ENCODE assay signal across 8 cellular contexts in the genomic region with DNA sequence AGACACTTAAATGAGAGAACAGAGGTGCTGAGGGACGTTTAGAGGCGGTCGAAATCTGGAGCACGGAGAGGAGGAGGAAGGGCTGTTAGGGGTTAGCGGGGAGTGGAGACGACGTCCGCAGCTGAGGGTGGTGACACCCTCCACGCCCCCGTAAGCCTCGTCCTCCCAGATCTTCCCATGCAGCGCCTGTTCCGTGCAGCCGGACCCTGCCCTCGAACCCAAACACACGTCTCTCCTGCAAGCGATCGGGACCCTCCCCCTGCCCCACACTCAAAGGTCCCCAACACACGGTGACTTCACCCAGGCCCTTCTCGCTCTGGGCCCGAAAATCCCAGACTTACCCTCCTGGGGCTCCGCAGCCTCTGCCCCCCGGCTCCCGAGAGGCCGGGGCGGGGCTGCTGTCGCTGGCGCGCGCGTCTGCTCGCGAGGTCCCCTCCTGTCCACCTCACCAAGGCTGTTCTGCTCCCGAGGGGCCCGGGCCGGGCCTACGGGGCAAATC. TPM values are rescaled to one million over a fixed set of nuclear protein-coding genes. Genes with fewer than 3 reads are reported as not detected.
DNase-seq lines count a peak whose midpoint lies in the region; ATAC-seq lines count a peak whose summit lies in the region.
"Not testable (repeated sequence)": the region's sequence is repeated elsewhere in the genome, so short reads cannot be mapped to it uniquely, and the experiment has no call there.

No MANE protein-coding gene starts in this region.

- not testable (repeated sequence) for H3K27me3 Mint-ChIP-seq in CD4-positive, CD25-positive, alpha-beta regulatory T cell; effector memory CD8-positive, alpha-beta T cell; immature natural killer cell (ENCODE audit: low read depth in 3 of 3); stimulated activated naive CD8-positive, alpha-beta T cell treated with anti-CD3 and anti-CD28 coated beads, Interleukin-15, amount 100 ng/mL, for 72 hours

- peaks cover 16 to 42% (median 19%) of the 10 kb centered on the region in 4 donors for H3K4me1 Mint-ChIP-seq in CD4-positive, CD25-positive, alpha-beta regulatory T cell
- peaks cover 27 to 42% of the 10 kb centered on the region in 2 donors for H3K4me1 Mint-ChIP-seq in effector memory CD8-positive, alpha-beta T cell (ENCODE audit: low read depth in 2 of 2)
- peaks cover 26 to 41% of the 10 kb centered on the region in 2 donors for H3K4me1 Mint-ChIP-seq in immature natural killer cell
- H3K4me1 Mint-ChIP-seq in stimulated activated naive CD8-positive, alpha-beta T cell treated with anti-CD3 and anti-CD28 coated beads, Interleukin-15, amount 100 ng/mL, for 72 hours, result peaks cover 47% of the 10 kb centered on the region

- not testable (repeated sequence) for H3K9me3 Mint-ChIP-seq in CD4-positive, CD25-positive, alpha-beta regulatory T cell; effector memory CD8-positive, alpha-beta T cell; immature natural killer cell; stimulated activated naive CD8-positive, alpha-beta T cell treated with anti-CD3 and anti-CD28 coated beads, Interleukin-15, amount 100 ng/mL, for 72 hours

- H3K27me3 ChIP-seq in CD4-positive, CD25-positive, alpha-beta regulatory T cell (ENCODE audit: control insufficient read depth, insufficient read depth, low read length); SJCRH30; neuron (ENCODE audit: insufficient read depth, low read length): not testable (repeated sequence)

- peak overlapping the region; percentile 94 to 96 (median 95) for H3K27ac Mint-ChIP-seq in CD4-positive, CD25-positive, alpha-beta regulatory T cell
- peak overlapping the region; percentile 94 to 97 for H3K27ac Mint-ChIP-seq in effector memory CD8-positive, alpha-beta T cell
- peak overlapping the region; percentile 72 to 93 (median 89) for H3K27ac Mint-ChIP-seq in immature natural killer cell
- H3K27ac Mint-ChIP-seq in stimulated activated naive CD8-positive, alpha-beta T cell treated with anti-CD3 and anti-CD28 coated beads, Interleukin-15, amount 100 ng/mL, for 72 hours, result peak overlapping the region; percentile 97

- H3K4me3 Mint-ChIP-seq in CD4-positive, CD25-positive, alpha-beta regulatory T cell, result peak overlapping the region; percentile 79 to 92 (median 91)
- H3K4me3 Mint-ChIP-seq in effector memory CD8-positive, alpha-beta T cell, result peak overlapping the region; percentile 92
- H3K4me3 Mint-ChIP-seq in immature natural killer cell, result peak overlapping the region; percentile 83 to 97 (median 93)
- H3K4me3 Mint-ChIP-seq in stimulated activated naive CD8-positive, alpha-beta T cell treated with anti-CD3 and anti-CD28 coated beads, Interleukin-15, amount 100 ng/mL, for 72 hours, result peak overlapping the region; percentile 97

- H3K36me3 ChIP-seq in CD4-positive, CD25-positive, alpha-beta regulatory T cell (ENCODE audit: control insufficient read depth, insufficient read depth, low read length), result peaks cover 24% of the 10 kb centered on the region
- peaks cover 24% of the 10 kb centered on the region for H3K36me3 ChIP-seq in SJCRH30
- peaks cover 27% of the 10 kb centered on the region for H3K36me3 ChIP-seq in neuron (ENCODE audit: insufficient read depth, low read length)

- ATAC-seq in CD4-positive, CD25-positive, alpha-beta regulatory T cell (ENCODE audit: low read depth in 2 of 2); effector memory CD8-positive, alpha-beta T cell (replicated peaks); stimulated activated naive CD8-positive, alpha-beta T cell treated with anti-CD3 and anti-CD28 coated beads, Interleukin-15, amount 100 ng/mL, for 72 hours: not testable (repeated sequence)
- peak; percentile 10 for ATAC-seq in HG02571 (IDR thresholded peaks at IDR 0.05; ENCODE audit: unreplicated experiment)

- H3K4me1 ChIP-seq in CD4-positive, CD25-positive, alpha-beta regulatory T cell (ENCODE audit: control insufficient read depth, insufficient read depth, low read length, poor library complexity, severe bottlenecking), result peaks cover 17% of the 10 kb centered on the region
- peaks cover 15% of the 10 kb centered on the region for H3K4me1 ChIP-seq in SJCRH30
- H3K4me1 ChIP-seq in neuron (ENCODE audit: insufficient read depth, low read length), result not testable (repeated sequence)

- H3K27ac ChIP-seq in CD4-positive, CD25-positive, alpha-beta regulatory T cell (ENCODE audit: insufficient read depth, low read length, poor library complexity, severe bottlenecking), result peak overlapping the region; percentile 71
- peak overlapping the region; percentile 46 for H3K27ac ChIP-seq in SJCRH30

- peak overlapping the region; percentile 49 for H2AFZ ChIP-seq in neuron (ENCODE audit: low read depth, low read length)

- H3K36me3 Mint-ChIP-seq in CD4-positive, CD25-positive, alpha-beta regulatory T cell, result peaks cover 25% of the 10 kb centered on the region
- peaks cover 34% of the 10 kb centered on the region for H3K36me3 Mint-ChIP-seq in effector memory CD8-positive, alpha-beta T cell (ENCODE audit: insufficient read depth)
- peaks cover 7 to 15% (median 10%) of the 10 kb centered on the region in 3 donors for H3K36me3 Mint-ChIP-seq in immature natural killer cell

- DNase-seq in CD4-positive, CD25-positive, alpha-beta regulatory T cell, result peak in 1 of 3 donors; percentile 25
- DNase-seq in SJCRH30 (peak in 1 of 2 experiments; percentile 20), immature natural killer cell (peak in 2 of 3 donors; percentile 5 to 8)
- DNase-seq in activated naive CD4-positive, alpha-beta T cell treated with Interleukin-2 at 50 U/mL for 16 hours, result peak; percentile 10
- peak in 1 of 3 experiments; percentile 10 for DNase-seq in effector memory CD8-positive, alpha-beta T cell
- DNase-seq in stimulated activated naive CD8-positive, alpha-beta T cell treated with anti-CD3 and anti-CD28 coated beads, Interleukin-15, amount 100 ng/mL, for 72 hours, result peak in 1 of 2 donors; percentile 15

- peak overlapping the region; percentile 73 for H3K4me3 ChIP-seq in CD4-positive, CD25-positive, alpha-beta regulatory T cell (ENCODE audit: low read depth, low read length)
- H3K4me3 ChIP-seq in SJCRH30 (peak overlapping the region; percentile 73), neuron (ENCODE audit: low read length) (peak overlapping the region; percentile 96)

- not testable (repeated sequence) for H3K9me3 ChIP-seq in CD4-positive, CD25-positive, alpha-beta regulatory T cell (ENCODE audit: control insufficient read depth in 2 of 2, low read length in 2 of 2); SJCRH30 (replicated peaks); neuron (ENCODE audit: low read length)

RNA-seq across cellular contexts. Expression of a gene that starts 35.2 kb away (rescaled TPM):
- not detected for total RNA-seq in CD4-positive, CD25-positive, alpha-beta regulatory T cell
- under 1 TPM in 1 of 4 donors, not detected in 3; 0.15 TPM for polyA plus RNA-seq in CD4-positive, CD25-positive, alpha-beta regulatory T cell
- not detected in 2 replicates for total RNA-seq in SJCRH30 (2014; rRNA removed; shearing (Covaris generic))
- not detected for polyA plus RNA-seq in immature natural killer cell

RNA-seq across cellular contexts. Expression of a gene that starts 41.2 kb away (rescaled TPM):
- 91.3 TPM for total RNA-seq in CD4-positive, CD25-positive, alpha-beta regulatory T cell
- polyA plus RNA-seq in CD4-positive, CD25-positive, alpha-beta regulatory T cell, result 10 to 100 TPM in 3 of 4 donors, 1 to 10 TPM in 1; 7.0 to 12.7 (median 10.2) TPM
- total RNA-seq in SJCRH30 (2014; rRNA removed; shearing (Covaris generic)), result 15.4 and 18.5 TPM in 2 replicates
- polyA plus RNA-seq in immature natural killer cell, result 10 to 100 TPM in 1 of 3 donors, 1 to 10 TPM in 2; 3.8 to 38.0 (median 5.1) TPM
